In genomic region chr9:130659699-130660248, GRCh38 we compare ENCODE assay signal across 13 cellular contexts. TPM values are rescaled to one million over a fixed set of nuclear protein-coding genes. Genes with fewer than 3 reads are reported as not detected.
DNase-seq lines count a peak whose midpoint lies in the region; ATAC-seq and TF ChIP-seq lines count a peak whose summit lies in the region.
"Had no signal": no experiment of that assay in that cellular context is flagged by ENCODE, and none has a peak within 500 bp of the region (broad histone marks: within the 10 kb centered on the region; RNA-seq: fewer than 3 reads in every experiment).

No MANE protein-coding gene starts in this region.

- no peaks in the 10 kb centered on the region for H3K9me3 Mint-ChIP-seq in activated CD4-positive, alpha-beta T cell treated with anti-CD3 and anti-CD28 coated beads, Interleukin-2, amount 10 ng/mL, durations not matched to agents 24 days and 14 days
- H3K9me3 Mint-ChIP-seq: HFFc6 had no signal

- no peak for TF ChIP-seq RAD21 in IMR-90 (IDR thresholded peaks at IDR 0.05; ENCODE audit: low read length)

- H4K91ac ChIP-seq in IMR-90 (ENCODE audit: insufficient read depth, low read depth, low read length): no peak overlapping the region

- no peaks in the 10 kb centered on the region for H3K36me3 ChIP-seq in IMR-90 (ENCODE audit: control insufficient read depth, insufficient read depth, low read length)
- H3K36me3 ChIP-seq in esophagus muscularis mucosa: no peaks in the 10 kb centered on the region
- H3K36me3 ChIP-seq in sigmoid colon: no peaks in the 10 kb centered on the region
- no peaks in the 10 kb centered on the region for H3K36me3 ChIP-seq in A673 (ENCODE audit: insufficient read depth, low read length, poor library complexity, severe bottlenecking)
- H3K36me3 ChIP-seq: vagina had no signal

- TF ChIP-seq POLR2A in IMR-90 (IDR thresholded peaks at IDR 0.05; ENCODE audit: low read depth, low read length) (no peak), esophagus muscularis mucosa (IDR thresholded peaks at IDR 0.05; ENCODE audit: low read depth) (no peak), sigmoid colon (IDR thresholded peaks at IDR 0.05) (no peak)

- in situ Hi-C loops in IMR-90 (cut with MboI; ENCODE audit: low sequenced_read_pairs): loop anchor here (25.0 kb wide), 1 partner anchor 547 kb away; no protein-coding TSS in a partner anchor

- H2BK15ac ChIP-seq in IMR-90 (ENCODE audit: low read depth, low read length): no peak overlapping the region

- no peaks in the 10 kb centered on the region for H3K79me1 ChIP-seq in IMR-90 (ENCODE audit: low read depth in 1 of 2, low read length in 2 of 2)

- POLR2A ChIA-PET in IMR-90 (lab: Charles Lee; ENCODE audit: unreplicated experiment): no interaction called here
- POLR2A ChIA-PET in A673 (lab: Charles Lee; ENCODE audit: low non-redundant PET): no interaction called here

- H3K4me1 ChIP-seq in IMR-90 (ENCODE audit: control insufficient read depth, insufficient read depth, low read length): no peaks in the 10 kb centered on the region; the same call in 1 of the 2 replicates
- peaks cover 47 to 57% (median 57%) of the 10 kb centered on the region in 4 donors for H3K4me1 ChIP-seq in esophagus muscularis mucosa
- peaks cover 0 to 57% (median 54%) of the 10 kb centered on the region in 4 donors for H3K4me1 ChIP-seq in sigmoid colon
- H3K4me1 ChIP-seq in A673 (ENCODE audit: insufficient read depth, low read length, poor library complexity, severe bottlenecking): peaks cover 20% of the 10 kb centered on the region

- H3K27ac ChIP-seq in IMR-90 (ENCODE audit: insufficient read depth, low read length) (no peak overlapping the region), esophagus muscularis mucosa (replicated peaks in 1 of 4) (no peak overlapping the region), sigmoid colon (no peak overlapping the region), A673 (ENCODE audit: low read depth, low read length, poor library complexity, severe bottlenecking) (no peak overlapping the region)
- H3K27ac ChIP-seq: body of pancreas, vagina had no signal

- peak overlapping the region; percentile 67 for H3K27ac Mint-ChIP-seq in activated CD4-positive, alpha-beta T cell treated with anti-CD3 and anti-CD28 coated beads, Interleukin-2, amount 10 ng/mL, durations not matched to agents 24 days and 14 days
- H3K27ac Mint-ChIP-seq: HFFc6 had no signal

- no peak overlapping the region for H4K8ac ChIP-seq in IMR-90 (ENCODE audit: low read depth in 2 of 2, low read length in 2 of 2)

- no peaks in the 10 kb centered on the region for H3K36me3 Mint-ChIP-seq in activated CD4-positive, alpha-beta T cell treated with anti-CD3 and anti-CD28 coated beads, Interleukin-2, amount 10 ng/mL, durations not matched to agents 24 days and 14 days (ENCODE audit: low read depth)

- dilution Hi-C loops in IMR-90 (cut with HindIII; ENCODE audit: low sequenced_read_pairs, unreplicated experiment): no loop called here

- CTCF ChIA-PET in IMR-90 (lab: Yijun Ruan, JAX): no interaction called here
- CTCF ChIA-PET in A673 (lab: Charles Lee): interaction anchor here (0.6 kb wide), 1 partner anchor 228 kb away, joined by 3 read pairs; no protein-coding TSS in a partner anchor

- H4K5ac ChIP-seq in IMR-90 (ENCODE audit: low read depth, low read length): no peak overlapping the region

- H3K14ac ChIP-seq in IMR-90 (replicated peaks; ENCODE audit: low read depth, low read length): no peak overlapping the region

- no peak overlapping the region for H3K4ac ChIP-seq in IMR-90 (ENCODE audit: low read depth, low read length)

- H2BK20ac ChIP-seq in IMR-90 (ENCODE audit: low read depth, low read length): no peak overlapping the region

- H2BK120ac ChIP-seq in IMR-90 (ENCODE audit: low read depth, low read length): no peak overlapping the region

- no peak overlapping the region for H2BK5ac ChIP-seq in IMR-90 (ENCODE audit: low read depth, low read length, poor library complexity, severe bottlenecking)

- H3K9me3 ChIP-seq in IMR-90 (ENCODE audit: control insufficient read depth, insufficient read depth, low read length) (peaks cover 7% of the 10 kb centered on the region; the same call in 1 of the 2 replicates), esophagus muscularis mucosa (no peaks in the 10 kb centered on the region), sigmoid colon (no peaks in the 10 kb centered on the region), A673 (ENCODE audit: low read depth, low read length, poor library complexity, severe bottlenecking) (no peaks in the 10 kb centered on the region)
- H3K9me3 ChIP-seq: body of pancreas, mucosa of descending colon, vagina had no signal

- no peak overlapping the region for H3K18ac ChIP-seq in IMR-90 (ENCODE audit: low read depth, low read length)

- intact Hi-C loops in activated CD4-positive, alpha-beta T cell treated with anti-CD3 and anti-CD28 coated beads, Interleukin-2, amount 10 ng/mL, durations not matched to agents 24 days and 14 days (cut with micrococcal nuclease): no loop called here
- intact Hi-C loops in IMR-90 (cut with micrococcal nuclease) (no loop called here), esophagus muscularis mucosa (cut with DNase I) (no loop called here), sigmoid colon (cut with DNase I) (no loop called here), A673 (cut with micrococcal nuclease; ENCODE audit: unreplicated experiment) (no loop called here)

- no peak overlapping the region for H3K56ac ChIP-seq in IMR-90 (ENCODE audit: extremely low read depth, insufficient read depth, low read length)

- no peak for DNase-seq in activated CD4-positive, alpha-beta T cell treated with anti-CD3 and anti-CD28 coated beads, Interleukin-2, amount 10 ng/mL, durations not matched to agents 24 days and 14 days
- no peak for DNase-seq in activated CD4-positive, alpha-beta T cell treated with anti-CD3 and anti-CD28 coated beads, Interleukin-2, amount 50 U/mL, for 48 hours
- DNase-seq in IMR-90: no peak
- DNase-seq in esophagus muscularis mucosa (ENCODE audit: extremely low spot score): no peak
- no peak for DNase-seq in sigmoid colon
- no peak for DNase-seq in ureter (ENCODE audit: low spot score)
- DNase-seq in SK-N-DZ (ENCODE audit: low spot score): no peak
- DNase-seq in A673 (ENCODE audit: low spot score): no peak
- DNase-seq: body of pancreas, head of caudate nucleus, HFFc6, mucosa of descending colon had no signal

- 2% methylated on average over 47 of the region's 58 CpGs; no CpG with 5 or more reads in 1 of the 2 experiments for WGBS in IMR-90 (ENCODE audit: extremely low coverage in 2 of 2, insufficient read length in 1 of 2), 2 experiments
- 2% methylated on average over 39 of the region's 58 CpGs for WGBS in esophagus muscularis mucosa
- WGBS in sigmoid colon, 2 donors: 3 to 4% methylated on average over 58 of the region's 58 CpGs

- H2AFZ ChIP-seq in IMR-90 (replicated peaks; ENCODE audit: low read length, poor library complexity): peak overlapping the region; percentile 77

- BruUV-seq in IMR-90 (replicated peaks; lab: Mats Ljungman, UMichigan) (no TSS peak), A673 (replicated peaks; lab: Mats Ljungman, UMichigan) (no TSS peak)

- TF ChIP-seq CTCF in IMR-90 (conservative IDR thresholded peaks at IDR 0.05; ENCODE audit: low read depth, low read length): no peak
- TF ChIP-seq CTCF in esophagus muscularis mucosa (IDR thresholded peaks at IDR 0.05): no peak
- no peak for TF ChIP-seq CTCF in sigmoid colon (IDR thresholded peaks at IDR 0.05)
- no peak for TF ChIP-seq CTCF in A673 (conservative IDR thresholded peaks at IDR 0.05; ENCODE audit: low read depth, low read length)

- no peak overlapping the region for H3K9ac ChIP-seq in IMR-90 (ENCODE audit: low read depth, low read length)

- H3K9me1 ChIP-seq in IMR-90 (ENCODE audit: insufficient read depth, low read length): no peaks in the 10 kb centered on the region

- TF ChIP-seq EP300 in esophagus muscularis mucosa (IDR thresholded peaks at IDR 0.05) (no peak), sigmoid colon (IDR thresholded peaks at IDR 0.05) (no peak)

- H3K4me1 Mint-ChIP-seq in activated CD4-positive, alpha-beta T cell treated with anti-CD3 and anti-CD28 coated beads, Interleukin-2, amount 10 ng/mL, durations not matched to agents 24 days and 14 days: peaks cover 7% of the 10 kb centered on the region

- no peak overlapping the region for H2AK9ac ChIP-seq in IMR-90 (replicated peaks; ENCODE audit: low read depth, low read length, poor library complexity)

- 0 out of 2 replicates have a peak, but pooled peaks cover 3% of the 10 kb centered on the region for H4K20me1 ChIP-seq in IMR-90 (ENCODE audit: insufficient read depth, low read length)

- H3K27me3 ChIP-seq in IMR-90 (ENCODE audit: control insufficient read depth, insufficient read depth, low read length) (peaks cover 97% of the 10 kb centered on the region), esophagus muscularis mucosa (peaks cover 30 to 100% (median 72%) of the 10 kb centered on the region in 4 donors), sigmoid colon (peaks cover 69 to 95% (median 78%) of the 10 kb centered on the region in 3 donors), A673 (replicated peaks; ENCODE audit: insufficient read depth, low read depth, low read length, poor library complexity) (peaks cover 96% of the 10 kb centered on the region)

- H3K4me2 ChIP-seq in IMR-90 (ENCODE audit: low read depth, low read length): no peak overlapping the region

- H3K4me3 ChIP-seq in IMR-90 (ENCODE audit: insufficient read depth, low read depth, low read length) (no peak overlapping the region), esophagus muscularis mucosa (peak overlapping the region; percentile 42 to 58 (median 48)), sigmoid colon (peak overlapping the region in 3 of 4 donors; percentile 21 to 46 (median 42)), A673 (ENCODE audit: low read depth, low read length, poor library complexity, severe bottlenecking) (no peak overlapping the region)
- H3K4me3 ChIP-seq: mucosa of descending colon had no signal

- H3K27me3 Mint-ChIP-seq in activated CD4-positive, alpha-beta T cell treated with anti-CD3 and anti-CD28 coated beads, Interleukin-2, amount 10 ng/mL, durations not matched to agents 24 days and 14 days: peaks cover 61% of the 10 kb centered on the region

- ATAC-seq in IMR-90 (ENCODE audit: low read depth): no peak
- ATAC-seq: body of pancreas, mucosa of descending colon had no signal

- no peak overlapping the region for H3K23ac ChIP-seq in IMR-90 (ENCODE audit: low read depth, low read length)

- H3K4me3 Mint-ChIP-seq in activated CD4-positive, alpha-beta T cell treated with anti-CD3 and anti-CD28 coated beads, Interleukin-2, amount 10 ng/mL, durations not matched to agents 24 days and 14 days: no peak overlapping the region
- H3K4me3 Mint-ChIP-seq: HFFc6 had no signal

- H2AK5ac ChIP-seq in IMR-90 (ENCODE audit: low read depth, low read length): no peak overlapping the region

RNA-seq across cellular contexts. Expression of gene PRDM12, which starts 4.6 kb away (rescaled TPM):
- total RNA-seq in activated CD4-positive, alpha-beta T cell treated with anti-CD3 and anti-CD28 coated beads, Interleukin-2, amount 10 ng/mL, durations not matched to agents 24 days and 14 days: 0.21 and 0.28 TPM in 2 replicates
- total RNA-seq in IMR-90 (2012; rRNA removed) (not detected in 2 replicates), esophagus muscularis mucosa (not detected), sigmoid colon (not detected), ureter (0.21 TPM), A673 (2021) (not detected in 2 replicates)
- polyA plus RNA-seq in IMR-90 (2012; rRNA removed) (not detected in 2 replicates), sigmoid colon (not detected)
- polyA plus RNA-seq in IMR-90 (2012; cell fraction: cytosol; rRNA removed): 0.01 and 0.04 TPM in 2 replicates
- polyA plus RNA-seq in IMR-90 (2012; cell fraction: nucleus; rRNA removed; ENCODE audit: low replicate concordance): 0.02 TPM in 2 replicates
- 0.21 TPM in 1 of 2 replicates, not detected in the other for polyA plus RNA-seq in SK-N-DZ (2014; cell fraction: cytosol; rRNA removed)
- polyA plus RNA-seq in SK-N-DZ (2014; cell fraction: nucleus; rRNA removed): 0.08 TPM in 1 of 2 replicates, not detected in the other
- total RNA-seq: body of pancreas, vagina had no signal

RNA-seq across cellular contexts. Expression of gene EXOSC2, which starts 33.8 kb away (rescaled TPM):
- total RNA-seq in activated CD4-positive, alpha-beta T cell treated with anti-CD3 and anti-CD28 coated beads, Interleukin-2, amount 10 ng/mL, durations not matched to agents 24 days and 14 days: 109 and 110 TPM in 2 replicates
- total RNA-seq in IMR-90 (2012; rRNA removed): 47.5 and 48.6 TPM in 2 replicates
- polyA plus RNA-seq in IMR-90 (2012; rRNA removed): 24.7 and 27.0 TPM in 2 replicates
- 8.7 and 18.7 TPM in 2 replicates for polyA plus RNA-seq in IMR-90 (2012; cell fraction: cytosol; rRNA removed)
- 19.3 and 46.1 TPM in 2 replicates for polyA plus RNA-seq in IMR-90 (2012; cell fraction: nucleus; rRNA removed; ENCODE audit: low replicate concordance)
- total RNA-seq in esophagus muscularis mucosa: 10 to 100 TPM; 12.7 to 21.6 (median 19.7) TPM
- total RNA-seq in sigmoid colon: 10 to 100 TPM in 3 of 4 donors, 1 to 10 TPM in 1; 8.6 to 19.3 (median 15.1) TPM
- 10 to 100 TPM in 1 of 3 donors, 1 to 10 TPM in 2; 6.6 to 24.1 (median 9.5) TPM for polyA plus RNA-seq in sigmoid colon
- total RNA-seq in ureter: 29.7 TPM
- polyA plus RNA-seq in SK-N-DZ (2014; cell fraction: cytosol; rRNA removed): 90.2 and 99.1 TPM in 2 replicates
- polyA plus RNA-seq in SK-N-DZ (2014; cell fraction: nucleus; rRNA removed): 96.0 and 99.5 TPM in 2 replicates
- total RNA-seq in A673 (2021): 107 and 109 TPM in 2 replicates

Comparison
In these comparisons a context has a peak if more than half of its experiments do, and no peak if none do; other contexts are left out.
1. H3K4me3 ChIP-seq: peak in esophagus muscularis mucosa (4 of 4) and sigmoid colon (3 of 4); none in IMR-90 (single experiment) and A673 (single experiment).